Comparison of ENCODE assay signal across 8 cellular contexts in the genomic region with DNA sequence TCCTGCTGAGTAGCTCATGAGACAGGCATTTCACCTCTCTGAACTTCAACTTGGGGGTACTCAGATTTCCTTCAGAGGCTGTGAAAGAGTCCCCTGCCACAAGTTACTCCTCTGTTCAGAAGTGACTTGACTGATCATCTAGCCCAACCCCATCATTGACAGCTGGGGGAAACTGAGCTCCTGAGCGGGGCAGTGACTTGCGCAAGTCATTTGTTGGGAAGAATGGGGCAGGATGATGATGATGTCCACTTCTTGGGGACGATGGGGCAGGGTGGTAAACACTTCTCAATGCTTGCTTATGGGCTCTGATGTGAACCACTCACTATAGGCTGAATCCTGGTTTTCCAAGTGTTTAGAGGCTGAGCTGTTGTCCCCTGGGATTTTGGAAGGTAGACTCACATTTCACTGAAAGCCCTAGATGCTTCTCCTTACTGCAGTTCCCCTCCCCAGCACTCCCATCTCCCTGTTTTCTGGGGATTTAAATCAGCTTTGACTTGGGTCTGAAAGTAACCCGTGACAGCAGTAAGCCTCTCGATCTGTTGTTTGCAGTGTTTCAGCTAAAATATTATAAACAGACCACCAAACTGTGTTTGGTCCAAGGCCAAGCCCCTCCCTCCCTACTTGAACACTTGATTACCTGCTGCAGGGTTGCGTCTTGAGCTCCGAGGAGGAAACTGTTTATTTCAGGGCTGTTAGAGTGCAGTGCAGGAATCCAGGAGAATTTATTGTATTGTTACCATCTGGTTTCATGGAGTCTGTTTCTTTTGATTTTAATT. TPM values are rescaled to one million over a fixed set of nuclear protein-coding genes. Genes with fewer than 3 reads are reported as not detected.
DNase-seq lines count a peak whose midpoint lies in the region; TF ChIP-seq lines count a peak whose summit lies in the region.

No MANE protein-coding gene starts in this region.

- no peaks in the 10 kb centered on the region for H3K27me3 Mint-ChIP-seq in activated naive CD4-positive, alpha-beta T cell treated with anti-CD3 and anti-CD28 coated beads, Interleukin-2, amount 50 U/mL, for 24 hours

- H3K9me3 ChIP-seq in right atrium auricular region, result no peaks in the 10 kb centered on the region
- H3K9me3 ChIP-seq in thyroid gland, result no peaks in the 10 kb centered on the region

- H3K36me3 Mint-ChIP-seq in activated naive CD4-positive, alpha-beta T cell treated with anti-CD3 and anti-CD28 coated beads, Interleukin-2, amount 50 U/mL, for 24 hours, result peaks cover 5% of the 10 kb centered on the region

- WGBS in thyroid gland, 2 donors, result 49 to 58% methylated on average over 7 of the region's 7 CpGs

- peaks cover 65% of the 10 kb centered on the region for H3K4me1 Mint-ChIP-seq in activated naive CD4-positive, alpha-beta T cell treated with anti-CD3 and anti-CD28 coated beads, Interleukin-2, amount 50 U/mL, for 24 hours

- no peak for TF ChIP-seq CTCF in WI38 (IDR thresholded peaks at IDR 0.05; ENCODE audit: low read depth, low read length)
- no peak for TF ChIP-seq CTCF in right atrium auricular region (IDR thresholded peaks at IDR 0.05)
- no peak for TF ChIP-seq CTCF in thyroid gland (IDR thresholded peaks at IDR 0.05)
- no peak for TF ChIP-seq CTCF in coronary artery (IDR thresholded peaks at IDR 0.05)

- H3K27me3 ChIP-seq in right atrium auricular region (no peaks in the 10 kb centered on the region), thyroid gland (no peaks in the 10 kb centered on the region)

- H3K27ac ChIP-seq in right atrium auricular region (peak overlapping the region; percentile 41 to 49), thyroid gland (peak overlapping the region; percentile 42 to 83 (median 49)), coronary artery (peak overlapping the region in 1 of 2 donors; percentile 21)

- TF ChIP-seq POLR2A in thyroid gland (IDR thresholded peaks at IDR 0.05), result no peak

- peak overlapping the region; percentile 59 for H3K27ac Mint-ChIP-seq in activated naive CD4-positive, alpha-beta T cell treated with anti-CD3 and anti-CD28 coated beads, Interleukin-2, amount 50 U/mL, for 24 hours

- H3K36me3 ChIP-seq in right atrium auricular region (no peaks in the 10 kb centered on the region), thyroid gland (no peaks in the 10 kb centered on the region)

- DNase-seq in activated naive CD4-positive, alpha-beta T cell treated with anti-CD3 and anti-CD28 coated beads, Interleukin-2, amount 50 U/mL, for 16 hours, result no peak
- DNase-seq in right atrium auricular region (ENCODE audit: low spot score), result no peak
- no peak for DNase-seq in thyroid gland
- DNase-seq in coronary artery (ENCODE audit: low spot score), result no peak
- no peak for DNase-seq in NCI-H1436 (lab: John Stamatoyannopoulos, UW)
- DNase-seq in stimulated activated CD4-positive, alpha-beta T cell treated with anti-CD3 and anti-CD28 coated beads, Interleukin-12 subunit alpha, Interleukin-12 subunit beta, amount 100 ng/mL, for 4 hours, result no peak

- no peaks in the 10 kb centered on the region for H3K9me3 Mint-ChIP-seq in activated naive CD4-positive, alpha-beta T cell treated with anti-CD3 and anti-CD28 coated beads, Interleukin-2, amount 50 U/mL, for 24 hours

- intact Hi-C loops in thyroid gland (cut with DNase I), result no loop called here

- H3K4me1 ChIP-seq in right atrium auricular region (peaks cover 0 to 84% of the 10 kb centered on the region in 2 donors), thyroid gland (peaks cover 70 to 86% of the 10 kb centered on the region in 2 donors)

- no peak overlapping the region for H3K4me3 Mint-ChIP-seq in activated naive CD4-positive, alpha-beta T cell treated with anti-CD3 and anti-CD28 coated beads, Interleukin-2, amount 50 U/mL, for 24 hours

- H3K4me3 ChIP-seq in WI38 (ENCODE audit: low read depth, low read length) (peak overlapping the region; percentile 30; the same call in 1 of the 2 replicates), right atrium auricular region (no peak overlapping the region), thyroid gland (replicated peaks in 1 of 3) (no peak overlapping the region), coronary artery (no peak overlapping the region)

RNA-seq across cellular contexts. Expression of a gene that starts 25.1 kb away (rescaled TPM):
- 10 to 100 TPM; 20.8 to 37.8 TPM for total RNA-seq in right atrium auricular region
- total RNA-seq in thyroid gland, result 10 to 100 TPM; 33.6 to 66.5 (median 47.3) TPM
